ENCODE assay signal across 18 cellular contexts in the genomic region with DNA sequence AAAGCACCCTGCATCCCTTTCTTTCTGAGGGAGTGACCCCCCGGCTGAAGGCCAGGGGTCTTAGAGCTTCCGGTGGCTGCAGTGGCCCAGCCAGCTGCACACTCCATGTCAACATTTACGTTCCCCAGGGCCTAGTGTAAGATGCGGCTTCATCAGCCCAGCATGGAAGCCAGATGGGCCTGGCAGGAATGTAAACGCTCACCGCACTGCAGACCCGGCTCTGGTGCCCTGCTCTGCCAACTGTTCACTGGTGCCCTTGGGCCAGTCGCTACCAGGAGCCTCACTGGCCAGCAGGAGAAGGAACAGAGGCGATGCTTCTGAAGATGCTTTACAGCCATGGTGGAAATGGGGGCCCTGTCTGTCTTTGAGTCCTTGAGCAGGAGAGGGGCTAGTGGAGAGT. TPM values are rescaled to one million over a fixed set of nuclear protein-coding genes. Genes with fewer than 3 reads are reported as not detected.
DNase-seq lines count a peak whose midpoint lies in the region; ATAC-seq, FAIRE-seq and TF ChIP-seq lines count a peak whose summit lies in the region.
"Had no signal": no experiment of that assay in that cellular context is flagged by ENCODE, and none has a peak within 500 bp of the region (broad histone marks: within the 10 kb centered on the region; RNA-seq: fewer than 3 reads in every experiment).

No MANE protein-coding gene starts in this region.

- DNase-seq in DMS 273 (lab: John Stamatoyannopoulos, UW; ENCODE audit: unreplicated experiment) (peak; percentile 61), DMS 273 treated with DMSO at 0.1 percent for 48 hours (lab: John Stamatoyannopoulos, UW) (no peak), kidney (peak; percentile 47), HT-29 (ENCODE audit: low spot score) (no peak), inferior parietal cortex (ENCODE audit: extremely low spot score) (no peak)
- no peak for DNase-seq in stimulated activated naive CD8-positive, alpha-beta T cell treated with anti-CD3 and anti-CD28 coated beads, Interleukin-15, Interleukin-2, amounts not matched to agents 100 U/mL and 50 U/mL, for 24 hours
- no peak for DNase-seq in stimulated activated CD4-positive, alpha-beta T cell treated with anti-CD3 and anti-CD28 coated beads, Interleukin-4, amount 100 ng/mL, for 24 hours
- DNase-seq: C1 segment of cervical spinal cord, GF-D8, GOT3, KBM-7, NCI-H1436, NCI-H2029, NCI-H510A, NCI-H82 had no signal

- H3K4me3 Mint-ChIP-seq in stimulated activated naive CD8-positive, alpha-beta T cell treated with anti-CD3 and anti-CD28 coated beads, Interleukin-15, Interleukin-2, amounts not matched to agents 100 ng/mL and 50 ng/mL, for 24 hours: no peak overlapping the region

- no peak overlapping the region for H3K4me3 ChIP-seq in kidney (ENCODE audit: low read length in 2 of 2)

- no peak overlapping the region for H3K9ac ChIP-seq in kidney (ENCODE audit: low read length in 2 of 2)

- H3K9me3 Mint-ChIP-seq in stimulated activated naive CD8-positive, alpha-beta T cell treated with anti-CD3 and anti-CD28 coated beads, Interleukin-15, Interleukin-2, amounts not matched to agents 100 ng/mL and 50 ng/mL, for 24 hours: no peaks in the 10 kb centered on the region

- no peaks in the 10 kb centered on the region for H3K36me3 ChIP-seq in kidney (ENCODE audit: control insufficient read depth in 1 of 2, insufficient read depth in 2 of 2, low read length in 2 of 2)

- H3K27me3 Mint-ChIP-seq in stimulated activated naive CD8-positive, alpha-beta T cell treated with anti-CD3 and anti-CD28 coated beads, Interleukin-15, Interleukin-2, amounts not matched to agents 100 ng/mL and 50 ng/mL, for 24 hours: no peaks in the 10 kb centered on the region

- no peak for FAIRE-seq in kidney (lab: Jason Lieb, UNC)

- no peaks in the 10 kb centered on the region for H3K36me3 Mint-ChIP-seq in stimulated activated naive CD8-positive, alpha-beta T cell treated with anti-CD3 and anti-CD28 coated beads, Interleukin-15, Interleukin-2, amounts not matched to agents 100 ng/mL and 50 ng/mL, for 24 hours (ENCODE audit: low read depth)

- H3K27ac ChIP-seq in kidney (ENCODE audit: low read depth in 2 of 2, low read length in 2 of 2): no peak overlapping the region
- H3K27ac ChIP-seq: 22Rv1 had no signal

- peak overlapping the region; percentile 70 for H3K27ac Mint-ChIP-seq in stimulated activated naive CD8-positive, alpha-beta T cell treated with anti-CD3 and anti-CD28 coated beads, Interleukin-15, Interleukin-2, amounts not matched to agents 100 ng/mL and 50 ng/mL, for 24 hours

- H3K4me1 Mint-ChIP-seq in stimulated activated naive CD8-positive, alpha-beta T cell treated with anti-CD3 and anti-CD28 coated beads, Interleukin-15, Interleukin-2, amounts not matched to agents 100 ng/mL and 50 ng/mL, for 24 hours (ENCODE audit: low read depth): peaks cover 3% of the 10 kb centered on the region

- intact Hi-C loops in kidney (cut with DNase I): no loop called here

- TF ChIP-seq CTCF in kidney (IDR thresholded peaks at IDR 0.05; ENCODE audit: borderline replicate concordance, extremely low read depth, insufficient read depth): no peak

- H3K9me3 ChIP-seq in kidney (ENCODE audit: control insufficient read depth in 1 of 2, low read length in 2 of 2): no peaks in the 10 kb centered on the region

- H3K4me1 ChIP-seq in kidney (ENCODE audit: control insufficient read depth in 1 of 2, insufficient read depth in 1 of 2, low read depth in 1 of 2, low read length in 2 of 2): no peaks in the 10 kb centered on the region

- no peak for ATAC-seq in stimulated activated naive CD8-positive, alpha-beta T cell treated with anti-CD3 and anti-CD28 coated beads, Interleukin-15, Interleukin-2, amounts not matched to agents 100 U/mL and 50 U/mL, for 24 hours
- ATAC-seq: Panc1 had no signal

RNA-seq across cellular contexts. Expression of a gene that starts 8.6 kb away (rescaled TPM):
- total RNA-seq in kidney: 15.8 TPM
- polyA plus RNA-seq in kidney (ENCODE audit: insufficient read depth, low read depth, low replicate concordance): 4.1 TPM
- not detected in 2 replicates for total RNA-seq in HT-29 (2014; rRNA removed; shearing (Covaris generic))

RNA-seq across cellular contexts. Expression of a gene that starts 27.2 kb away (rescaled TPM):
- 14.3 TPM for total RNA-seq in kidney
- polyA plus RNA-seq in kidney (ENCODE audit: insufficient read depth, low read depth, low replicate concordance): 3.7 TPM
- not detected in 2 replicates for total RNA-seq in HT-29 (2014; rRNA removed; shearing (Covaris generic))

RNA-seq across cellular contexts. Expression of a gene that starts 44.1 kb away (rescaled TPM):
- total RNA-seq in kidney: 183 TPM
- polyA plus RNA-seq in kidney (ENCODE audit: insufficient read depth, low read depth, low replicate concordance): 511 TPM
- total RNA-seq in HT-29 (2014; rRNA removed; shearing (Covaris generic)): 71.1 and 91.3 TPM in 2 replicates

RNA-seq across cellular contexts. Expression of a gene that starts 45.5 kb away (rescaled TPM):
- total RNA-seq in kidney: 59.1 TPM
- polyA plus RNA-seq in kidney (ENCODE audit: insufficient read depth, low read depth, low replicate concordance): 14.9 TPM
- 91.8 and 98.9 TPM in 2 replicates for total RNA-seq in HT-29 (2014; rRNA removed; shearing (Covaris generic))

Comparison
In these comparisons a context has a peak if more than half of its experiments do, and no peak if none do; other contexts are left out.
1. DNase-seq: peak in DMS 273 (single experiment) and kidney (single experiment); none in DMS 273 treated with DMSO at 0.1 percent for 48 hours (single experiment), stimulated activated naive CD8-positive, alpha-beta T cell treated with anti-CD3 and anti-CD28 coated beads, Interleukin-15, Interleukin-2, amounts not matched to agents 100 U/mL and 50 U/mL, for 24 hours (single experiment), stimulated activated CD4-positive, alpha-beta T cell treated with anti-CD3 and anti-CD28 coated beads, Interleukin-4, amount 100 ng/mL, for 24 hours (single experiment), HT-29 (single experiment) and inferior parietal cortex (single experiment).
2. RNA of a gene that starts 8.6 kb away (total RNA-seq): 15.8 TPM in kidney (single experiment); not detected in HT-29; every median in the first group is over 10 times any median in the second.
3. RNA of a gene that starts 27.2 kb away (total RNA-seq): 14.3 TPM in kidney (single experiment); not detected in HT-29; every median in the first group is over 10 times any median in the second.